In genomic region chr9:135449532-135449931, GRCh38 we compare ENCODE assay signal across 1 cellular context. TPM values are rescaled to one million over a fixed set of nuclear protein-coding genes. Genes with fewer than 3 reads are reported as not detected.
"Had no signal": no experiment of that assay in that cellular context is flagged by ENCODE, and none has a peak within 500 bp of the region (broad histone marks: within the 10 kb centered on the region; RNA-seq: fewer than 3 reads in every experiment).

No MANE protein-coding gene starts in this region.

RNA-seq across cellular contexts. Expression of gene PPP1R26, which starts 30.1 kb away (rescaled TPM):
- total RNA-seq: activated CD8-positive, alpha-beta T cell treated with anti-CD3 and anti-CD28 coated beads, Interleukin-2, amount 10 ng/mL, durations not matched to agents 7 days and 5 days had no signal
